29 cellular contexts compared by ENCODE assay signal in the genomic region with DNA sequence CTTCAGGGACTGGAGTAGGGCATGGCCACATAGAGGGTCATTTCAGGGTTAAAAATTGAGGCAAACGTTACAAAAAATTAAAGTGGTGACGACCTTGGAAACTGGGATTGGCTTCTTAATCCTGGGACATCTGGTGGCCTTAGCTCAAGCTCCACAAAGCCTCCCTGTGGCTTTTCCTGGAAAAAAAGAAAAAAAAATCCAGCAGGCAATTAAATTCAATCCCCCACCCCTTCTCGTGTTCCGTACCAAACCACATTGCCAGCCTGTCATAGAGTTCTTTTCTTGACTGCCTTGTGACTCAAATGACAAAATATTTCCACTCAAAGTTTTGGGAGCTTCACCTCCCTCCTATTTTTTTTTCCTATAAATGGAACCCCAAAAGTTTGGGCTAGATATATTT.
DNase-seq lines count a peak whose midpoint lies in the region; ATAC-seq, FAIRE-seq and TF ChIP-seq lines count a peak whose summit lies in the region.
"Had no signal": no experiment of that assay in that cellular context is flagged by ENCODE, and none has a peak within 500 bp of the region (broad histone marks: within the 10 kb centered on the region; RNA-seq: fewer than 3 reads in every experiment).

No MANE protein-coding gene starts in this region.

- POLR2A ChIA-PET in CD8-positive, alpha-beta T cell (lab: Charles Lee) = interaction anchor here (1.2 kb wide), 1 partner anchor 26 kb away, joined by 3 read pairs; no protein-coding TSS in a partner anchor

- H3K36me3 Mint-ChIP-seq in nephron (ENCODE audit: low read depth) = peaks cover 4% of the 10 kb centered on the region
- no peaks in the 10 kb centered on the region for H3K36me3 Mint-ChIP-seq in CD8-positive, alpha-beta T cell
- H3K36me3 Mint-ChIP-seq: activated naive CD8-positive, alpha-beta T cell treated with anti-CD3 and anti-CD28 coated beads, Interleukin-2, amount 10 ng/mL, durations not matched to agents 7 days and 5 days; memory B cell had no signal

- H3K36me3 ChIP-seq in CD8-positive, alpha-beta T cell (ENCODE audit: insufficient read depth, low read length) = no peaks in the 10 kb centered on the region
- H3K36me3 ChIP-seq: cardiac muscle cell, colonic mucosa, thyroid gland had no signal

- H3K4me3 Mint-ChIP-seq in nephron = no peak overlapping the region
- no peak overlapping the region for H3K4me3 Mint-ChIP-seq in CD8-positive, alpha-beta T cell
- H3K4me3 Mint-ChIP-seq: activated naive CD8-positive, alpha-beta T cell treated with anti-CD3 and anti-CD28 coated beads, Interleukin-2, amount 10 ng/mL, durations not matched to agents 7 days and 5 days; CD4-positive, alpha-beta T cell; memory B cell; T-helper 1 cell treated with Interleukin-12 subunit alpha and Interleukin-12 subunit beta and Interleukin-4 antibody, amounts not matched to agents 30 μg/mL and 1 μg/mL, for 36 hours had no signal

- no peak for ATAC-seq in CD8-positive, alpha-beta T cell
- ATAC-seq: HCT116, left colon, right cardiac atrium had no signal

- peak; percentile 78 for DNase-seq in DMS 273 (lab: John Stamatoyannopoulos, UW; ENCODE audit: unreplicated experiment)
- DNase-seq in LHCN-M2 (ENCODE audit: low read depth) = peak; percentile 2
- peak; percentile 84 for DNase-seq in NCI-H69 (lab: John Stamatoyannopoulos, UW)
- DNase-seq in RKO (ENCODE audit: low spot score) = no peak
- DNase-seq in CD8-positive, alpha-beta T cell = no peak
- no peak for DNase-seq in GM12892 (ENCODE audit: insufficient read length)
- DNase-seq in GM19239 (ENCODE audit: insufficient read length, low spot score) = no peak
- DNase-seq: activated CD4-positive, alpha-beta T cell treated with anti-CD3 and anti-CD28 coated beads, Interleukin-2, amount 50 U/mL, for 1 hour; activated CD4-positive, CD25-positive, alpha-beta regulatory T cell; activated effector memory CD4-positive, alpha-beta T cell treated with anti-CD3 and anti-CD28 coated beads, Interleukin-2, amount 50 U/mL, for 16 hours; activated naive CD8-positive, alpha-beta T cell treated with anti-CD3 and anti-CD28 coated beads, Interleukin-2, amount 10 ng/mL, durations not matched to agents 7 days and 5 days; activated T-cell treated with anti-CD3 and anti-CD28 coated beads, Interleukin-2, amount 50 U/mL, for 1 hour; AML-193; CD4-positive, alpha-beta T cell; colonic mucosa; effector CD8-positive, alpha-beta T cell; left colon; NCI-H226; posterior cingulate gyrus; right cardiac atrium; SK-N-SH; stimulated activated CD4-positive, alpha-beta T cell treated with anti-CD3 and anti-CD28 coated beads, Interleukin-4, amount 100 ng/mL, for 1 hour; thyroid gland had no signal

- peaks cover 9% of the 10 kb centered on the region for H3K4me1 ChIP-seq in CD8-positive, alpha-beta T cell (ENCODE audit: insufficient read depth, low read length)
- H3K4me1 ChIP-seq: colonic mucosa had no signal

- TF ChIP-seq POLR2A in GM12892 (IDR thresholded peaks at IDR 0.05; ENCODE audit: low read depth, low read length) = no peak

- H3K4me3 ChIP-seq in CD8-positive, alpha-beta T cell (ENCODE audit: low read depth, low read length) = no peak overlapping the region
- H3K4me3 ChIP-seq: cardiac muscle cell, colonic mucosa, thyroid gland had no signal

- CTCF ChIA-PET in CD8-positive, alpha-beta T cell (lab: Charles Lee) = no interaction called here

- no peak for TF ChIP-seq CTCF in nephron (IDR thresholded peaks at IDR 0.05; ENCODE audit: unreplicated experiment in 3 of 3)
- TF ChIP-seq CTCF in CD8-positive, alpha-beta T cell (IDR thresholded peaks at IDR 0.05) = no peak

- no peak for FAIRE-seq in GM12892 (lab: Jason Lieb, UNC)
- no peak for FAIRE-seq in GM19239 (lab: Jason Lieb, UNC)
- FAIRE-seq: astrocyte had no signal

- no peaks in the 10 kb centered on the region for H3K27me3 ChIP-seq in CD8-positive, alpha-beta T cell (ENCODE audit: insufficient read depth, low read length)
- H3K27me3 ChIP-seq: cardiac muscle cell, colonic mucosa, thyroid gland had no signal

- H3K9me3 Mint-ChIP-seq in nephron = peaks cover 9% of the 10 kb centered on the region
- H3K9me3 Mint-ChIP-seq in CD8-positive, alpha-beta T cell = peaks cover 9% of the 10 kb centered on the region
- H3K9me3 Mint-ChIP-seq: activated naive CD8-positive, alpha-beta T cell treated with anti-CD3 and anti-CD28 coated beads, Interleukin-2, amount 10 ng/mL, durations not matched to agents 7 days and 5 days; CD4-positive, alpha-beta T cell; T-helper 1 cell treated with Interleukin-12 subunit alpha and Interleukin-12 subunit beta and Interleukin-4 antibody, amounts not matched to agents 30 μg/mL and 1 μg/mL, for 36 hours had no signal

- H3K4me1 Mint-ChIP-seq in nephron = peaks cover 49% of the 10 kb centered on the region
- peaks cover 16% of the 10 kb centered on the region for H3K4me1 Mint-ChIP-seq in CD8-positive, alpha-beta T cell (ENCODE audit: low read depth)

- H3K27ac Mint-ChIP-seq in nephron = peak overlapping the region; percentile 56 to 82 (median 82)
- no peak overlapping the region for H3K27ac Mint-ChIP-seq in CD8-positive, alpha-beta T cell
- H3K27ac Mint-ChIP-seq: activated naive CD8-positive, alpha-beta T cell treated with anti-CD3 and anti-CD28 coated beads, Interleukin-2, amount 10 ng/mL, durations not matched to agents 7 days and 5 days; CD4-positive, alpha-beta T cell; memory B cell; T-helper 1 cell treated with Interleukin-12 subunit alpha and Interleukin-12 subunit beta and Interleukin-4 antibody, amounts not matched to agents 30 μg/mL and 1 μg/mL, for 36 hours had no signal

- H3K9me3 ChIP-seq in CD8-positive, alpha-beta T cell (ENCODE audit: low read length) = no peaks in the 10 kb centered on the region
- H3K9me3 ChIP-seq: colonic mucosa, SK-N-SH, thyroid gland had no signal

- H3K27me3 Mint-ChIP-seq in nephron (ENCODE audit: low read depth) = no peaks in the 10 kb centered on the region
- no peaks in the 10 kb centered on the region for H3K27me3 Mint-ChIP-seq in CD8-positive, alpha-beta T cell (ENCODE audit: low read depth)
- H3K27me3 Mint-ChIP-seq: activated naive CD8-positive, alpha-beta T cell treated with anti-CD3 and anti-CD28 coated beads, Interleukin-2, amount 10 ng/mL, durations not matched to agents 7 days and 5 days; CD4-positive, alpha-beta T cell had no signal

- intact Hi-C loops in CD8-positive, alpha-beta T cell (cut with DNase I, micrococcal nuclease) = no loop called here

- H3K27ac ChIP-seq in CD8-positive, alpha-beta T cell (ENCODE audit: low read depth, low read length) = no peak overlapping the region
- H3K27ac ChIP-seq: cardiac muscle cell, thyroid gland had no signal

Comparison
In these comparisons a context has a peak if more than half of its experiments do, and no peak if none do; other contexts are left out.
1. DNase-seq: peak in DMS 273 (single experiment), LHCN-M2 (single experiment) and NCI-H69 (single experiment); none in RKO (single experiment), CD8-positive, alpha-beta T cell (0 of 7), GM12892 (single experiment) and GM19239 (single experiment).